9 cellular contexts compared by ENCODE assay signal in the genomic region with DNA sequence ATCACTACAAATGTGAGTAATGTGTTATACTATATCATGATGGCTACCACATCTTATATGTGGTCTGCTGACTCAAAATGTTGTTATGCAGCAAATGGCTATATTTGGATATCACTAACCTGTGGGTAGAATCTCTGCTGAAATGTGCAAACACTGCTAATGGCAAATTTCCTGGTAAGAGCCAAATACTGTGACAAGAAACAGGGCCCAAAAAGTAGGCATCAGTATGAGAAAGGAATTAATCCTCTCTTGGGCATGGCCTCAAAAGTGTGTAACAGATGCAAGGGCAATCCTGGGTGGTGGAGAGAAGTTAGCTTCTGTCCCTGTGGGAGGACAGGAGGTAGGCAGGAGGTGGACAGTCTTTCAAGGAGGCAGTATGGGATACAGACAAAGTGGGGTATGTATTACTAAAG. TPM values are rescaled to one million over a fixed set of nuclear protein-coding genes. Genes with fewer than 3 reads are reported as not detected.
A peak's percentile ranks its signal among the peaks of the same experiment; 100 is the strongest.
DNase-seq lines count a peak whose midpoint lies in the region; ATAC-seq, FAIRE-seq and TF ChIP-seq lines count a peak whose summit lies in the region.
"Had no signal": no experiment of that assay in that cellular context is flagged by ENCODE, and none has a peak within 500 bp of the region (broad histone marks: within the 10 kb centered on the region; RNA-seq: fewer than 3 reads in every experiment).

No MANE protein-coding gene starts in this region.

- H3K36me3 ChIP-seq in HepG2 (replicated peaks in 1 of 2; ENCODE audit: control insufficient read depth in 1 of 2, insufficient read depth in 2 of 2, low read length in 2 of 2), result peaks cover 5 to 30% of the 10 kb centered on the region in 2 experiments
- no peaks in the 10 kb centered on the region for H3K36me3 ChIP-seq in right lobe of liver

- no peaks in the 10 kb centered on the region for H3K27me3 ChIP-seq in HepG2 (ENCODE audit: control insufficient read depth in 1 of 2, insufficient read depth in 2 of 2, low read length in 2 of 2)
- no peaks in the 10 kb centered on the region for H3K27me3 ChIP-seq in right lobe of liver

- no peak overlapping the region for H3K4me2 ChIP-seq in HepG2 (ENCODE audit: low read depth, low read length)

- no peak overlapping the region for H3K4me3 ChIP-seq in HepG2 (replicated peaks in 1 of 3; ENCODE audit: insufficient read depth in 1 of 3, low read depth in 2 of 3, low read length in 3 of 3)
- no peak overlapping the region for H3K4me3 ChIP-seq in right lobe of liver

- DNase-seq in HepG2 (ENCODE audit: low spot score) (no peak), right lobe of liver (no peak), amniotic epithelial cell (ENCODE audit: low read depth) (peak; percentile 85), KBM-7 (no peak), SKM-1 treated with dmso at 0.1 percent for 144 hours (lab: John Stamatoyannopoulos, UW; ENCODE audit: unreplicated experiment) (no peak)
- no peak for DNase-seq in activated CD8-positive, alpha-beta memory T cell treated with anti-CD3 and anti-CD28 coated beads for 24 hours
- DNase-seq: SIG-M5 had no signal

- TF ChIP-seq CTCF in HepG2 (CRISPR knock-in tag; IDR thresholded peaks at IDR 0.05) (no peak), right lobe of liver (IDR thresholded peaks at IDR 0.05) (no peak)

- POLR2A ChIA-PET in HepG2 (lab: Yijun Ruan, JAX), result no interaction called here

- no peaks in the 10 kb centered on the region for H3K9me3 ChIP-seq in HepG2 (ENCODE audit: low read length)
- no peaks in the 10 kb centered on the region for H3K9me3 ChIP-seq in right lobe of liver

- H3K4me1 ChIP-seq in HepG2 (ENCODE audit: insufficient read depth, low read length) (peaks cover 2% of the 10 kb centered on the region), right lobe of liver (no peaks in the 10 kb centered on the region)

- H2AFZ ChIP-seq in HepG2 (ENCODE audit: low read length), result no peak overlapping the region

- intact Hi-C loops in HepG2 (cut with micrococcal nuclease; ENCODE audit: unreplicated experiment) (no loop called here), right lobe of liver (cut with DNase I) (no loop called here)

- TF ChIP-seq EP300 in HepG2 (IDR thresholded peaks at IDR 0.05; ENCODE audit: low read depth in 2 of 2, low read length in 2 of 2), result no peak
- no peak for TF ChIP-seq EP300 in HepG2 (CRISPR knock-in tag; IDR thresholded peaks at IDR 0.05; ENCODE audit: borderline replicate concordance)

- TF ChIP-seq POLR2A in HepG2 (IDR thresholded peaks at IDR 0.05; ENCODE audit: insufficient read depth in 1 of 2, low read depth in 2 of 2, low read length in 2 of 2) (no peak), right lobe of liver (IDR thresholded peaks at IDR 0.05) (no peak)

- H4K20me1 ChIP-seq in HepG2 (ENCODE audit: insufficient read depth, low read length), result peaks cover 58% of the 10 kb centered on the region

- H3K27ac ChIP-seq in HepG2 (ENCODE audit: extremely low read length, insufficient read depth, low read length) (no peak overlapping the region), right lobe of liver (no peak overlapping the region)

- in situ Hi-C loops in HepG2 (cut with HindIII; ENCODE audit: extremely low pct_ligation_motif_present, low pct_unique_long_range_greater_than_20kb) (no loop called here), KBM-7 (cut with MboI; ENCODE audit: low pct_unique_long_range_greater_than_20kb, low sequenced_read_pairs) (no loop called here)

- H3K9ac ChIP-seq in HepG2 (ENCODE audit: insufficient read depth, low read depth, low read length), result no peak overlapping the region

- TF ChIP-seq RAD21 in HepG2 (CRISPR knock-in tag; IDR thresholded peaks at IDR 0.05), result no peak

- FAIRE-seq in HepG2 (lab: Jason Lieb, UNC), result no peak

- BruUV-seq in HepG2 (replicated peaks; lab: Mats Ljungman, UMichigan), result no TSS peak

- peak; percentile 49 for ATAC-seq in HepG2
- ATAC-seq in right lobe of liver, result no peak
- ATAC-seq in HG03159 (IDR thresholded peaks at IDR 0.05; ENCODE audit: unreplicated experiment), result peak; percentile 83
- ATAC-seq in GM19467 (IDR thresholded peaks at IDR 0.05; ENCODE audit: unreplicated experiment), result no peak

- peaks cover 96% of the 10 kb centered on the region for H3K79me2 ChIP-seq in HepG2 (ENCODE audit: insufficient read depth, low read length)

- CTCF ChIA-PET in HepG2 (lab: Yijun Ruan, JAX; ENCODE audit: low intra/inter-chr PET ratio, low total read pairs), result no interaction called here

TF ChIP-seq in HepG2, 621 proteins besides CTCF, POLR2A, EP300 and RAD21:
- TF ChIP-seq RBM22 (optimal IDR thresholded peaks at IDR 0.05; ENCODE audit: low read length), result peak; percentile 73
- TF ChIP-seq ZNF501 (CRISPR knock-in tag; IDR thresholded peaks at IDR 0.05), result no peak
TF ChIP-seq in HepG2: peak in this region for 1.

RNA-seq across cellular contexts. Expression of a gene that starts 13.3 kb away (rescaled TPM):
- total RNA-seq in HepG2 (2016; rRNA removed; fragmentation: Illumina TruSeq; extraction: Trizol) (95.1 and 135 TPM in 2 replicates), right lobe of liver (10 to 100 TPM; 24.0 to 36.3 (median 27.4) TPM)
- total RNA-seq in HepG2 (2016; cell fraction: cytosol; rRNA removed; fragmentation: Illumina TruSeq; extraction: Trizol; ENCODE audit: low read depth), result 48.6 and 49.2 TPM in 2 replicates
- 90.1 and 133 TPM in 2 replicates for total RNA-seq in HepG2 (2016; cell fraction: insoluble cytoplasmic fraction; rRNA removed; fragmentation: Illumina TruSeq; extraction: Trizol)
- 99.1 and 101 TPM in 2 replicates for total RNA-seq in HepG2 (2016; cell fraction: membrane; rRNA removed; fragmentation: Illumina TruSeq; extraction: Trizol)
- total RNA-seq in HepG2 (2016; cell fraction: nucleus; rRNA removed; fragmentation: Illumina TruSeq; extraction: Trizol), result 86.7 and 92.9 TPM in 2 replicates
- polyA plus RNA-seq in HepG2 (2011; rRNA removed), result 73.0 and 91.6 TPM in 2 replicates
- polyA plus RNA-seq in HepG2 (2011; cell fraction: cytosol; rRNA removed), result 48.3 and 53.5 TPM in 2 replicates
- 40.6 and 47.0 TPM in 2 replicates for polyA plus RNA-seq in HepG2 (2011; cell fraction: nucleus; rRNA removed)
- polyA plus RNA-seq in HepG2 (2012), result 42.8 and 50.8 TPM in 2 replicates
- polyA plus RNA-seq in HepG2 (2016; cell fraction: cytosol; fragmentation: Illumina TruSeq; extraction: Trizol; ENCODE audit: low read depth), result 8.8 TPM in 2 replicates
- 78.8 and 82.7 TPM in 2 replicates for polyA plus RNA-seq in HepG2 (2016; cell fraction: insoluble cytoplasmic fraction; fragmentation: Illumina TruSeq; extraction: Trizol; ENCODE audit: low read depth)
- polyA plus RNA-seq in HepG2 (2016; cell fraction: membrane; fragmentation: Illumina TruSeq; extraction: Trizol; ENCODE audit: low read depth), result 29.0 and 30.3 TPM in 2 replicates
- 69.5 and 71.2 TPM in 2 replicates for polyA plus RNA-seq in HepG2 (2016; cell fraction: nucleus; fragmentation: Illumina TruSeq; extraction: Trizol; ENCODE audit: insufficient read depth, low read depth)
- polyA minus RNA-seq in HepG2 (2011; rRNA and poly(A)+ RNA removed; ENCODE audit: low replicate concordance), result 106 and 216 TPM in 2 replicates
- 75.8 and 90.0 TPM in 2 replicates for polyA minus RNA-seq in HepG2 (2011; cell fraction: cytosol; rRNA and poly(A)+ RNA removed)
- polyA minus RNA-seq in HepG2 (2011; cell fraction: nucleus; rRNA and poly(A)+ RNA removed), result 246 and 266 TPM in 2 replicates

RNA-seq across cellular contexts. Expression of a gene that starts 26.8 kb away (rescaled TPM):
- total RNA-seq in HepG2 (2016; rRNA removed; fragmentation: Illumina TruSeq; extraction: Trizol), result 676 and 882 TPM in 2 replicates
- 124 and 136 TPM in 2 replicates for total RNA-seq in HepG2 (2016; cell fraction: cytosol; rRNA removed; fragmentation: Illumina TruSeq; extraction: Trizol; ENCODE audit: low read depth)
- 688 and 928 TPM in 2 replicates for total RNA-seq in HepG2 (2016; cell fraction: insoluble cytoplasmic fraction; rRNA removed; fragmentation: Illumina TruSeq; extraction: Trizol)
- 165 and 177 TPM in 2 replicates for total RNA-seq in HepG2 (2016; cell fraction: membrane; rRNA removed; fragmentation: Illumina TruSeq; extraction: Trizol)
- total RNA-seq in HepG2 (2016; cell fraction: nucleus; rRNA removed; fragmentation: Illumina TruSeq; extraction: Trizol), result 246 and 253 TPM in 2 replicates
- polyA plus RNA-seq in HepG2 (2011; rRNA removed), result 732 and 1,007 TPM in 2 replicates
- 686 and 795 TPM in 2 replicates for polyA plus RNA-seq in HepG2 (2011; cell fraction: cytosol; rRNA removed)
- 192 and 230 TPM in 2 replicates for polyA plus RNA-seq in HepG2 (2011; cell fraction: nucleus; rRNA removed)
- polyA plus RNA-seq in HepG2 (2012), result 423 and 600 TPM in 2 replicates
- polyA plus RNA-seq in HepG2 (2016; cell fraction: cytosol; fragmentation: Illumina TruSeq; extraction: Trizol; ENCODE audit: low read depth), result 139 and 168 TPM in 2 replicates
- 890 and 976 TPM in 2 replicates for polyA plus RNA-seq in HepG2 (2016; cell fraction: insoluble cytoplasmic fraction; fragmentation: Illumina TruSeq; extraction: Trizol; ENCODE audit: low read depth)
- polyA plus RNA-seq in HepG2 (2016; cell fraction: membrane; fragmentation: Illumina TruSeq; extraction: Trizol; ENCODE audit: low read depth), result 161 and 175 TPM in 2 replicates
- polyA plus RNA-seq in HepG2 (2016; cell fraction: nucleus; fragmentation: Illumina TruSeq; extraction: Trizol; ENCODE audit: insufficient read depth, low read depth), result 342 and 360 TPM in 2 replicates
- 217 and 353 TPM in 2 replicates for polyA minus RNA-seq in HepG2 (2011; rRNA and poly(A)+ RNA removed; ENCODE audit: low replicate concordance)
- polyA minus RNA-seq in HepG2 (2011; cell fraction: cytosol; rRNA and poly(A)+ RNA removed), result 159 and 173 TPM in 2 replicates
- 116 and 118 TPM in 2 replicates for polyA minus RNA-seq in HepG2 (2011; cell fraction: nucleus; rRNA and poly(A)+ RNA removed)
- 100 to 1,000 TPM; 149 to 204 (median 185) TPM for total RNA-seq in right lobe of liver

Comparison
In these comparisons a context has a peak if more than half of its experiments do, and no peak if none do; other contexts are left out.
1. ATAC-seq: peak in HepG2 (single experiment) and HG03159 (single experiment); none in right lobe of liver (0 of 4) and GM19467 (single experiment).